In the genomic region with DNA sequence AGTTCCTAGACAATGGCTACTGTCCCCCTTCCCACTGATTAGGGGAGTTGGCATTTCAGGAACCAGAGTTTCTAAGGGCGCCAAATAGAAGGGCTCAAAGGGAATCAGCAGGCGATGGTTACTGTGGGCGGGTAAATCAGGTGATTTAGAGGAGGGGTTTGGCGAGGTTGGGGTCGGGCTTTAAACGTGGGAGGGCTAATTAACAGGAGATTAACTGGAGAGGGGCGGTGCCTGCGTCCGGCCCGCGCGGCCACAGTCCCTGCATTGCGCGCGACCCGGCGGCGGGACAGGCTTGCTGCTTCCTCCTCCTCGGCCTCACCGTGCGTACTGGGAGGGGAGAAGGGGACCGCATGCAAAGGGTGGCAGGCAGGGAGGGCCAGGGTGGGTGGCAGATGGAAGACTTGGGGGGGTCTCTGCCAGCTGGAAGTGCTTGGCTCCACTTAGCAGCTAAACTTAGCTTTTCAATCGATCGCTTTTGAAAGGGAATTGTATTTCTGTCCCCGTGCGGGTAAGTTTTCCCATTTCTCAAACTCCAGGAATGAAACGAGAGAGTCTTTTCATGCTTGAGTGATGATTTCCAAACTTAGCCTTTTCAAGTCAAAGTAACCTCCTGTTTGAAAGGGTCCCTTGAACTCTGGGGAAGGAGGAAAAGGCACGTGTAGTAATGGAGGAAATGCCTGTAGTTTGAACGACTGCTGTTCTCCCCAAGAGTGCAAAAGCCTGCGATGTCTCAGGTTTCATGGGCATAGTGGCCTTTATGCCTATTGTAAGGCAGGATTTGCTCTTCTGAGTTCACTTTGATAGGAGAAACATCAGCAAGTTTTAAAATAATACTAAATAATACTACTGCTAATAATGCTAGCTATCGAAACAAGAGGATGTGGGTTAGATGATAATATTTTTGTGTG, we compare ENCODE assay signal across 8 cellular contexts. TPM values are rescaled to one million over a fixed set of nuclear protein-coding genes. Genes with fewer than 3 reads are reported as not detected.
DNase-seq lines count a peak whose midpoint lies in the region; ATAC-seq and TF ChIP-seq lines count a peak whose summit lies in the region.

A gene with protein sequence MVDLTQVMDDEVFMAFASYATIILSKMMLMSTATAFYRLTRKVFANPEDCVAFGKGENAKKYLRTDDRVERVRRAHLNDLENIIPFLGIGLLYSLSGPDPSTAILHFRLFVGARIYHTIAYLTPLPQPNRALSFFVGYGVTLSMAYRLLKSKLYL (plus strand): TSS at position 255 of the 908 bp plus-strand sequence. CDS start 6,608 bp downstream, outside the sequence.

- peak; percentile 66 for ATAC-seq in HG03460 (IDR thresholded peaks at IDR 0.05; ENCODE audit: unreplicated experiment)
- ATAC-seq in mucosa of descending colon, result peak; percentile 92

- 13% methylated on average over 19 of the region's 31 CpGs for WGBS in esophagus muscularis mucosa

- TF ChIP-seq EP300 in esophagus muscularis mucosa (IDR thresholded peaks at IDR 0.05), result no peak

- intact Hi-C loops in esophagus muscularis mucosa (cut with DNase I), result no loop called here
- intact Hi-C loops in mucosa of descending colon (cut with DNase I, micrococcal nuclease), result no loop called here

- H3K9me3 ChIP-seq in Peyer's patch (no peaks in the 10 kb centered on the region), esophagus muscularis mucosa (no peaks in the 10 kb centered on the region), mucosa of descending colon (no peaks in the 10 kb centered on the region)

- no peaks in the 10 kb centered on the region for H3K36me3 ChIP-seq in Peyer's patch
- H3K36me3 ChIP-seq in esophagus muscularis mucosa, result no peaks in the 10 kb centered on the region
- no peaks in the 10 kb centered on the region for H3K36me3 ChIP-seq in mucosa of descending colon (ENCODE audit: low read depth)

- peaks cover 0 to 5% (median 0%) of the 10 kb centered on the region in 4 donors for H3K4me1 ChIP-seq in Peyer's patch
- H3K4me1 ChIP-seq in esophagus muscularis mucosa, result peaks cover 0 to 11% (median 6%) of the 10 kb centered on the region in 4 donors
- peaks cover 16% of the 10 kb centered on the region for H3K4me1 ChIP-seq in mucosa of descending colon (ENCODE audit: low read depth)

- no peak for TF ChIP-seq CTCF in Peyer's patch (IDR thresholded peaks at IDR 0.05)
- no peak for TF ChIP-seq CTCF in esophagus muscularis mucosa (IDR thresholded peaks at IDR 0.05)
- TF ChIP-seq CTCF in mucosa of descending colon (IDR thresholded peaks at IDR 0.05), result no peak

- DNase-seq in DMS 273 (lab: John Stamatoyannopoulos, UW; ENCODE audit: unreplicated experiment) (peak; percentile 69), DMS 273 treated with DMSO at 0.1 percent for 48 hours (lab: John Stamatoyannopoulos, UW) (no peak), Peyer's patch (peak in 2 of 3 donors; percentile 79 to 84), esophagus muscularis mucosa (ENCODE audit: extremely low spot score) (no peak), mucosa of descending colon (peak; percentile 80 to 86 (median 83)), NCI-H128 (lab: John Stamatoyannopoulos, UW; ENCODE audit: unreplicated experiment) (no peak), cerebellar nuclear complex (lab: John Stamatoyannopoulos, UW) (no peak)

- H3K27me3 ChIP-seq in Peyer's patch (no peaks in the 10 kb centered on the region), esophagus muscularis mucosa (peaks cover 0 to 17% (median 0%) of the 10 kb centered on the region in 4 donors)

- H3K4me3 ChIP-seq in Peyer's patch, result peak within 1 kb of the TSS; percentile 12 to 66 (median 41)
- peak within 1 kb of the TSS; percentile 47 to 59 (median 48) for H3K4me3 ChIP-seq in esophagus muscularis mucosa
- peak within 1 kb of the TSS; percentile 12 for H3K4me3 ChIP-seq in mucosa of descending colon

- TF ChIP-seq POLR2A in Peyer's patch (IDR thresholded peaks at IDR 0.05), result peak; percentile 48 to 75
- TF ChIP-seq POLR2A in esophagus muscularis mucosa (IDR thresholded peaks at IDR 0.05; ENCODE audit: low read depth), result no peak

- H3K27ac ChIP-seq in Peyer's patch (peak within 1 kb of the TSS in 3 of 4 donors; percentile 59 to 82 (median 67)), esophagus muscularis mucosa (replicated peaks in 1 of 4) (peak within 1 kb of the TSS; percentile 62 to 71 (median 68))

RNA-seq across cellular contexts. Expression of the gene that starts here (rescaled TPM):
- total RNA-seq in Peyer's patch (100 to 1,000 TPM in 2 of 4 donors, 10 to 100 TPM in 2; 55.3 to 197 (median 125) TPM), esophagus muscularis mucosa (10 to 100 TPM; 39.8 to 65.9 (median 44.6) TPM), mucosa of descending colon (100 to 1,000 TPM; 155 to 270 (median 227) TPM)

Comparison
In these comparisons a context has a peak if more than half of its experiments do, and no peak if none do; other contexts are left out.
1. DNase-seq: peak in DMS 273 (single experiment), Peyer's patch (2 of 3) and mucosa of descending colon (3 of 3); none in DMS 273 treated with DMSO at 0.1 percent for 48 hours (single experiment), esophagus muscularis mucosa (single experiment), NCI-H128 (single experiment) and cerebellar nuclear complex (0 of 2).
2. Peak in every context shown above with its lines, with median percentiles within 50 percentile points of each other: H3K4me3 ChIP-seq.